ENCODE assay signal across 8 cellular contexts in the genomic region with DNA sequence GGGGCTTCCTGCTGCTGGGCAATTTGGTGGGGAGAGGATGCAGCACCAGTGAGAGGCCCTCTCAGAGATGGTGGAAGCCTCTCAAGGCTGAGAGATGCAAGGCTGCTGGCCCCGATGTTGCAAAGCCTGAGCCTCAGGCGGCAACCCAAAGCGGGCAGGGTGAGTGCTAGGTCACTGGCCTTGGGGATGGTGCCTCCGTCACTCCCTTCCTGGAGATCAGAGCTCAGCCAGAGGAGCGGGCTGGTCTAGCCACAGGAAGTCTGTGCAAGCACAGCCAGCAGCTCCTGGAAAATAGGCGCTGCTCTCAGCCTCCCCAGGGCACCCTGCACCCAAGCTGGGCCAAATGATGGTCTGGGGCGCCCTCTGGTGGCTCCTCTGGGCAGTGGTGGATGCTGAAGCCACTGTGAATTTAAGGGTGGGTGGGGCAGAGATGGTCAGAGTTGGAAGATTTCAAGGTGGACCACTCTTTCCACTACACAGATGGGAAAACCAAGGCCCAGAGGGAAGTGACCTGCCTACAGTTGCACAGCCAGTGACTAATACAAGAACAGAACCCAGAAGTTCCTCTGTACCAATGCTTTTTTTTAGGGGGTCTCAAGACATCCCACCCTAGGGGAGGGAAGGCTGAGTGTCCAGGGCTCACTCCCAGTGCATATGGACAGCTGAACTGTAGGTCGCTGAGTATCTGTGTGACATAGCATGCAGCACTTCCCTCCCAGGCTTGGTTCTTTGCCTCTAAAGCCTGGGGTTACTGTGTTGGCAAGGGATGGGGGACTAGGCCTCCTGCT. TPM values are rescaled to one million over a fixed set of nuclear protein-coding genes. Genes with fewer than 3 reads are reported as not detected.
DNase-seq lines count a peak whose midpoint lies in the region; ATAC-seq and TF ChIP-seq lines count a peak whose summit lies in the region.

No MANE protein-coding gene starts in this region.

- H4K20me1 ChIP-seq in DOHH2 (ENCODE audit: control insufficient read depth, insufficient read depth, low read depth, low read length) = no peaks in the 10 kb centered on the region

- no peak overlapping the region for H3K4me2 ChIP-seq in DOHH2 (ENCODE audit: low read length)

- peak; percentile 92 for TF ChIP-seq CTCF in DOHH2 (IDR thresholded peaks at IDR 0.05; ENCODE audit: low read depth, low read length, poor library complexity, severe bottlenecking)
- peak; percentile 94 for TF ChIP-seq CTCF in choroid plexus epithelial cell (conservative IDR thresholded peaks at IDR 0.05; ENCODE audit: low read depth, low read length)
- TF ChIP-seq CTCF in liver (IDR thresholded peaks at IDR 0.05; ENCODE audit: low read depth, low read length, missing input control) = peak; percentile 98

- peaks cover 5% of the 10 kb centered on the region for H3K4me1 ChIP-seq in DOHH2 (ENCODE audit: control insufficient read depth, low read length)
- H3K4me1 ChIP-seq in liver (ENCODE audit: control insufficient read depth in 4 of 4, insufficient read depth in 4 of 4, low read length in 3 of 4) = peaks cover 0 to 9% (median 6%) of the 10 kb centered on the region in 4 donors

- H3K9ac ChIP-seq in liver (ENCODE audit: low read depth in 1 of 2, low read length in 2 of 2) = no peak overlapping the region

- no peak overlapping the region for H3K4me3 ChIP-seq in DOHH2 (ENCODE audit: low read length)
- no peak overlapping the region for H3K4me3 ChIP-seq in choroid plexus epithelial cell (ENCODE audit: low read depth, low read length)
- no peak overlapping the region for H3K4me3 ChIP-seq in liver (ENCODE audit: low read depth in 1 of 3, low read length in 3 of 3)

- WGBS in liver = 1% methylated on average over 8 of the region's 8 CpGs

- no peaks in the 10 kb centered on the region for H3K27me3 ChIP-seq in DOHH2 (ENCODE audit: control insufficient read depth, low read length)
- H3K27me3 ChIP-seq in liver (ENCODE audit: control insufficient read depth in 4 of 4, insufficient read depth in 4 of 4, low read length in 3 of 4) = no peaks in the 10 kb centered on the region

- DNase-seq in NCI-H526 treated with DMSO at 0.1 percent for 48 hours (lab: John Stamatoyannopoulos, UW) = peak; percentile 55
- peak; percentile 90 for DNase-seq in activated CD4-positive, alpha-beta T cell treated with anti-CD3 and anti-CD28 coated beads, Interleukin-2, amount 50 U/mL, for 1 hour
- DNase-seq in choroid plexus epithelial cell (ENCODE audit: low read depth) = peak; percentile 87
- peak; percentile 76 to 91 (median 80) for DNase-seq in stimulated activated CD4-positive, alpha-beta T cell treated with anti-CD3 and anti-CD28 coated beads, TNF-alpha, amount 100 ng/mL, for 1 hour (ENCODE audit: low read depth in 3 of 3, low spot score in 1 of 3)

- H3K9me2 ChIP-seq in DOHH2 (replicated peaks; ENCODE audit: control insufficient read depth, low read length) = no peaks in the 10 kb centered on the region

- no peaks in the 10 kb centered on the region for H3K36me3 ChIP-seq in DOHH2 (ENCODE audit: control insufficient read depth, low read length)
- H3K36me3 ChIP-seq in liver (ENCODE audit: control insufficient read depth in 4 of 4, insufficient read depth in 3 of 4, low read depth in 1 of 4, low read length in 3 of 4) = no peaks in the 10 kb centered on the region

- no peaks in the 10 kb centered on the region for H3F3A ChIP-seq in DOHH2 (ENCODE audit: control insufficient read depth, insufficient read depth)

- ATAC-seq in HG02938 (IDR thresholded peaks at IDR 0.05; ENCODE audit: unreplicated experiment) (peak; percentile 81), HG02852 (IDR thresholded peaks at IDR 0.05; ENCODE audit: unreplicated experiment) (no peak)

- H3K27ac ChIP-seq in DOHH2 (ENCODE audit: low read depth, low read length) = no peak overlapping the region
- no peak overlapping the region for H3K27ac ChIP-seq in liver (ENCODE audit: low read depth in 1 of 2, low read length in 2 of 2)

- no peaks in the 10 kb centered on the region for H3K79me2 ChIP-seq in DOHH2 (ENCODE audit: control insufficient read depth, low read length)

- peak; percentile 100 for TF ChIP-seq RAD21 in liver (IDR thresholded peaks at IDR 0.05)

- H3K9me3 ChIP-seq in DOHH2 (ENCODE audit: control insufficient read depth, insufficient read depth, low read length) = no peaks in the 10 kb centered on the region
- no peaks in the 10 kb centered on the region for H3K9me3 ChIP-seq in liver (ENCODE audit: control insufficient read depth in 4 of 4, low read length in 3 of 4)

TF ChIP-seq in liver, 16 proteins besides CTCF, POLR2A, EP300 and RAD21:
- TF ChIP-seq GABPA (IDR thresholded peaks at IDR 0.05 in 1 of 2, conservative IDR thresholded peaks at IDR 0.05 in 1 of 2) (no peak), JUND (IDR thresholded peaks at IDR 0.05) (no peak), NR2F2 (IDR thresholded peaks at IDR 0.05) (peak; percentile 75), FOXA2 (IDR thresholded peaks at IDR 0.05) (peak; percentile 20), SP1 (IDR thresholded peaks at IDR 0.05) (peak; percentile 67), HNF4A (conservative IDR thresholded peaks at IDR 0.05) (peak in 1 of 2 donors; percentile 49), FOXA1 (IDR thresholded peaks at IDR 0.05) (peak; percentile 31), RXRA (IDR thresholded peaks at IDR 0.05) (peak; percentile 94 to 97), YY1 (IDR thresholded peaks at IDR 0.05) (peak; percentile 18)
- TF ChIP-seq, protein P1, sequence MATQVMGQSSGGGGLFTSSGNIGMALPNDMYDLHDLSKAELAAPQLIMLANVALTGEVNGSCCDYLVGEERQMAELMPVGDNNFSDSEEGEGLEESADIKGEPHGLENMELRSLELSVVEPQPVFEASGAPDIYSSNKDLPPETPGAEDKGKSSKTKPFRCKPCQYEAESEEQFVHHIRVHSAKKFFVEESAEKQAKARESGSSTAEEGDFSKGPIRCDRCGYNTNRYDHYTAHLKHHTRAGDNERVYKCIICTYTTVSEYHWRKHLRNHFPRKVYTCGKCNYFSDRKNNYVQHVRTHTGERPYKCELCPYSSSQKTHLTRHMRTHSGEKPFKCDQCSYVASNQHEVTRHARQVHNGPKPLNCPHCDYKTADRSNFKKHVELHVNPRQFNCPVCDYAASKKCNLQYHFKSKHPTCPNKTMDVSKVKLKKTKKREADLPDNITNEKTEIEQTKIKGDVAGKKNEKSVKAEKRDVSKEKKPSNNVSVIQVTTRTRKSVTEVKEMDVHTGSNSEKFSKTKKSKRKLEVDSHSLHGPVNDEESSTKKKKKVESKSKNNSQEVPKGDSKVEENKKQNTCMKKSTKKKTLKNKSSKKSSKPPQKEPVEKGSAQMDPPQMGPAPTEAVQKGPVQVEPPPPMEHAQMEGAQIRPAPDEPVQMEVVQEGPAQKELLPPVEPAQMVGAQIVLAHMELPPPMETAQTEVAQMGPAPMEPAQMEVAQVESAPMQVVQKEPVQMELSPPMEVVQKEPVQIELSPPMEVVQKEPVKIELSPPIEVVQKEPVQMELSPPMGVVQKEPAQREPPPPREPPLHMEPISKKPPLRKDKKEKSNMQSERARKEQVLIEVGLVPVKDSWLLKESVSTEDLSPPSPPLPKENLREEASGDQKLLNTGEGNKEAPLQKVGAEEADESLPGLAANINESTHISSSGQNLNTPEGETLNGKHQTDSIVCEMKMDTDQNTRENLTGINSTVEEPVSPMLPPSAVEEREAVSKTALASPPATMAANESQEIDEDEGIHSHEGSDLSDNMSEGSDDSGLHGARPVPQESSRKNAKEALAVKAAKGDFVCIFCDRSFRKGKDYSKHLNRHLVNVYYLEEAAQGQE (IDR thresholded peaks at IDR 0.05) = no peak

RNA-seq across cellular contexts. Expression of a gene that starts 20.8 kb away (rescaled TPM):
- total RNA-seq in liver = under 1 TPM; under 0.01 TPM
- polyA plus RNA-seq in liver = not detected
